In the genomic region with DNA sequence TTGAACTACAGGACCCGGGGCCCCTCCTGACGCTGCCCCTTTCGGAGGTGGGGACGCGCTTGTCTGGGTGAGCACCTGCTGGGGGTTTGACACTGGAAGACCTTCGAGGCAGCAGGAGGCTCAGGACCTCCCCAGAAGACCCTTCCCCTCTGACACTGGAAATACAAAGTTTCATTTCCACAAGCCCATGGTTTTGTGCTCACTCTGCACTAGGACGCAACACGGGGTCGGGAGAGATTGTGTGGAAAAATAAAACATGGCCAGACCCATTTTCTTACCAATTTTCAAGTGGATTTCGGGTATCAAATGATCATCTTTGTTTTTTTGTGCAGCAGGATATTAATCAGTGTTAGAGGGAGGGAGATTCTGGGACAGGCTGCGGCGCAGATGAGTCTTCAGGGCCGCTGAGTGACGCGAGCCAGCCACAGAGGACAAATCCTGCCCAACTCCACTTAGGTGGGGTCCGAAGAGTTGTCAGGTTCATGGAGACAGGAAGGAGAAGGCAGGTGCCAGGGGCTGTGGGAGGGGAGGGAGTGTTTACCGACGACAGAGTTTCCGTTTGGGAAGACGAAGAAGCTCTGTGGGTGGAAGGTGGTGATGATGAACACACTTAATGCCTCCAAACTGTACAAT, we compare ENCODE assay signal across 1 cellular context.
TF ChIP-seq lines count a peak whose summit lies in the region.

No MANE protein-coding gene starts in this region.

TF ChIP-seq in liver, 16 proteins besides CTCF, POLR2A, EP300 and RAD21:
- TF ChIP-seq FOXA1 (IDR thresholded peaks at IDR 0.05) (no peak), RXRA (IDR thresholded peaks at IDR 0.05) (no peak), JUND (IDR thresholded peaks at IDR 0.05) (no peak), HNF4A (conservative IDR thresholded peaks at IDR 0.05) (no peak), EGR1 (IDR thresholded peaks at IDR 0.05; ENCODE audit: low read depth in 2 of 2) (no peak), YY1 (IDR thresholded peaks at IDR 0.05) (no peak), TAF1 (conservative IDR thresholded peaks at IDR 0.05) (no peak), FOXA2 (IDR thresholded peaks at IDR 0.05) (no peak), NR2F2 (IDR thresholded peaks at IDR 0.05) (no peak), GABPA (IDR thresholded peaks at IDR 0.05 in 1 of 2, conservative IDR thresholded peaks at IDR 0.05 in 1 of 2) (no peak)
- TF ChIP-seq, protein P1, sequence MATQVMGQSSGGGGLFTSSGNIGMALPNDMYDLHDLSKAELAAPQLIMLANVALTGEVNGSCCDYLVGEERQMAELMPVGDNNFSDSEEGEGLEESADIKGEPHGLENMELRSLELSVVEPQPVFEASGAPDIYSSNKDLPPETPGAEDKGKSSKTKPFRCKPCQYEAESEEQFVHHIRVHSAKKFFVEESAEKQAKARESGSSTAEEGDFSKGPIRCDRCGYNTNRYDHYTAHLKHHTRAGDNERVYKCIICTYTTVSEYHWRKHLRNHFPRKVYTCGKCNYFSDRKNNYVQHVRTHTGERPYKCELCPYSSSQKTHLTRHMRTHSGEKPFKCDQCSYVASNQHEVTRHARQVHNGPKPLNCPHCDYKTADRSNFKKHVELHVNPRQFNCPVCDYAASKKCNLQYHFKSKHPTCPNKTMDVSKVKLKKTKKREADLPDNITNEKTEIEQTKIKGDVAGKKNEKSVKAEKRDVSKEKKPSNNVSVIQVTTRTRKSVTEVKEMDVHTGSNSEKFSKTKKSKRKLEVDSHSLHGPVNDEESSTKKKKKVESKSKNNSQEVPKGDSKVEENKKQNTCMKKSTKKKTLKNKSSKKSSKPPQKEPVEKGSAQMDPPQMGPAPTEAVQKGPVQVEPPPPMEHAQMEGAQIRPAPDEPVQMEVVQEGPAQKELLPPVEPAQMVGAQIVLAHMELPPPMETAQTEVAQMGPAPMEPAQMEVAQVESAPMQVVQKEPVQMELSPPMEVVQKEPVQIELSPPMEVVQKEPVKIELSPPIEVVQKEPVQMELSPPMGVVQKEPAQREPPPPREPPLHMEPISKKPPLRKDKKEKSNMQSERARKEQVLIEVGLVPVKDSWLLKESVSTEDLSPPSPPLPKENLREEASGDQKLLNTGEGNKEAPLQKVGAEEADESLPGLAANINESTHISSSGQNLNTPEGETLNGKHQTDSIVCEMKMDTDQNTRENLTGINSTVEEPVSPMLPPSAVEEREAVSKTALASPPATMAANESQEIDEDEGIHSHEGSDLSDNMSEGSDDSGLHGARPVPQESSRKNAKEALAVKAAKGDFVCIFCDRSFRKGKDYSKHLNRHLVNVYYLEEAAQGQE (IDR thresholded peaks at IDR 0.05) = no peak
- TF ChIP-seq, protein P2, sequence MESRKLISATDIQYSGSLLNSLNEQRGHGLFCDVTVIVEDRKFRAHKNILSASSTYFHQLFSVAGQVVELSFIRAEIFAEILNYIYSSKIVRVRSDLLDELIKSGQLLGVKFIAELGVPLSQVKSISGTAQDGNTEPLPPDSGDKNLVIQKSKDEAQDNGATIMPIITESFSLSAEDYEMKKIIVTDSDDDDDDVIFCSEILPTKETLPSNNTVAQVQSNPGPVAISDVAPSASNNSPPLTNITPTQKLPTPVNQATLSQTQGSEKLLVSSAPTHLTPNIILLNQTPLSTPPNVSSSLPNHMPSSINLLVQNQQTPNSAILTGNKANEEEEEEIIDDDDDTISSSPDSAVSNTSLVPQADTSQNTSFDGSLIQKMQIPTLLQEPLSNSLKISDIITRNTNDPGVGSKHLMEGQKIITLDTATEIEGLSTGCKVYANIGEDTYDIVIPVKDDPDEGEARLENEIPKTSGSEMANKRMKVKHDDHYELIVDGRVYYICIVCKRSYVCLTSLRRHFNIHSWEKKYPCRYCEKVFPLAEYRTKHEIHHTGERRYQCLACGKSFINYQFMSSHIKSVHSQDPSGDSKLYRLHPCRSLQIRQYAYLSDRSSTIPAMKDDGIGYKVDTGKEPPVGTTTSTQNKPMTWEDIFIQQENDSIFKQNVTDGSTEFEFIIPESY (IDR thresholded peaks at IDR 0.05) = no peak
- TF ChIP-seq, protein P3, sequence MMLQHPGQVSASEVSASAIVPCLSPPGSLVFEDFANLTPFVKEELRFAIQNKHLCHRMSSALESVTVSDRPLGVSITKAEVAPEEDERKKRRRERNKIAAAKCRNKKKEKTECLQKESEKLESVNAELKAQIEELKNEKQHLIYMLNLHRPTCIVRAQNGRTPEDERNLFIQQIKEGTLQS (IDR thresholded peaks at IDR 0.05) = no peak
